ENCODE assay signal across 11 cellular contexts in genomic region chr1:2049225-2049516, GRCh38. TPM values are rescaled to one million over a fixed set of nuclear protein-coding genes. Genes with fewer than 3 reads are reported as not detected.
DNase-seq lines count a peak whose midpoint lies in the region; ATAC-seq and TF ChIP-seq lines count a peak whose summit lies in the region.
"Had no signal": no experiment of that assay in that cellular context is flagged by ENCODE, and none has a peak within 500 bp of the region (broad histone marks: within the 10 kb centered on the region; RNA-seq: fewer than 3 reads in every experiment).

No MANE protein-coding gene starts in this region.

- H3K14ac ChIP-seq in neuronal stem cell (ENCODE audit: low read length): peak overlapping the region; percentile 25

- H3K27me3 Mint-ChIP-seq in Calu3 (ENCODE audit: unreplicated experiment): peaks cover 15% of the 10 kb centered on the region

- H2BK120ac ChIP-seq in neuronal stem cell (ENCODE audit: low read depth, low read length): no peak overlapping the region

- no peak overlapping the region for H4K8ac ChIP-seq in neuronal stem cell (ENCODE audit: low read depth, low read length)

- H3K9me2 ChIP-seq in PC-3 (replicated peaks; ENCODE audit: low read length): no peaks in the 10 kb centered on the region

- H2BK5ac ChIP-seq in neuronal stem cell (ENCODE audit: low read length): no peak overlapping the region

- intact Hi-C loops in Calu3 (cut with micrococcal nuclease; ENCODE audit: unreplicated experiment): loop anchor here (5.0 kb wide), 1 partner anchor 87 kb away; no protein-coding TSS in a partner anchor
- intact Hi-C loops in PC-3 (cut with micrococcal nuclease): no loop called here

- H3K4me1 Mint-ChIP-seq in Calu3 (ENCODE audit: low read depth, unreplicated experiment): peaks cover 17% of the 10 kb centered on the region

- no peaks in the 10 kb centered on the region for H3K9me3 Mint-ChIP-seq in Calu3 (ENCODE audit: low read depth, unreplicated experiment)

- no peak for ATAC-seq in PC-3

- DNase-seq in Calu3: no peak
- DNase-seq in PC-3: no peak
- no peak for DNase-seq in neuronal stem cell (ENCODE audit: low spot score)
- DNase-seq in DMS53 (lab: John Stamatoyannopoulos, UW): no peak
- DNase-seq in SKM-1 treated with dmso at 0.1 percent for 144 hours (lab: John Stamatoyannopoulos, UW; ENCODE audit: unreplicated experiment): no peak
- no peak for DNase-seq in DMS114 treated with DMSO at 0.1 percent for 48 hours (lab: John Stamatoyannopoulos, UW; ENCODE audit: unreplicated experiment)
- no peak for DNase-seq in NCI-H226
- DNase-seq: activated gamma-delta T cell, left ventricle myocardium superior had no signal

- peaks cover 34% of the 10 kb centered on the region for H3K36me3 Mint-ChIP-seq in Calu3 (ENCODE audit: insufficient read depth, unreplicated experiment)

- peak overlapping the region; percentile 75 for H2BK12ac ChIP-seq in neuronal stem cell (ENCODE audit: low read length)

- H3K36me3 ChIP-seq in PC-3 (ENCODE audit: low read depth, low read length) (no peaks in the 10 kb centered on the region), duodenal mucosa (ENCODE audit: control insufficient read depth in 1 of 2, insufficient read depth in 2 of 2, low read length in 2 of 2) (no peaks in the 10 kb centered on the region), neuronal stem cell (replicated peaks in 1 of 2; ENCODE audit: control insufficient read depth in 2 of 2, insufficient read depth in 2 of 2, low read length in 2 of 2) (no peaks in the 10 kb centered on the region)

- peaks cover 36% of the 10 kb centered on the region for H3K79me2 ChIP-seq in PC-3 (ENCODE audit: low read length)

- peak overlapping the region; percentile 93 for H3K27ac Mint-ChIP-seq in Calu3 (ENCODE audit: unreplicated experiment)

- peak overlapping the region; percentile 99 for H2AK5ac ChIP-seq in neuronal stem cell (ENCODE audit: low read depth, low read length)

- H3K4me3 ChIP-seq in PC-3 (ENCODE audit: low read length) (peak overlapping the region; percentile 98), duodenal mucosa (ENCODE audit: low read depth in 1 of 2, low read length in 2 of 2) (peak overlapping the region; percentile 75 to 83), neuronal stem cell (ENCODE audit: low read length in 2 of 2) (peak overlapping the region in 1 of 2 donors; percentile 82)

- H3K27me3 ChIP-seq in PC-3 (ENCODE audit: low read length) (no peaks in the 10 kb centered on the region), duodenal mucosa (ENCODE audit: control insufficient read depth in 1 of 2, insufficient read depth in 2 of 2, low read length in 2 of 2) (no peaks in the 10 kb centered on the region), neuronal stem cell (ENCODE audit: control insufficient read depth in 3 of 3, insufficient read depth in 3 of 3, low read depth in 1 of 3, low read length in 3 of 3) (peaks cover 0 to 94% (median 44%) of the 10 kb centered on the region in 3 experiments)

- TF ChIP-seq CTCF in Calu3 (IDR thresholded peaks at IDR 0.05; ENCODE audit: unreplicated experiment) (no peak), PC-3 (conservative IDR thresholded peaks at IDR 0.05; ENCODE audit: low read depth, low read length) (no peak)

- H3K9me3 ChIP-seq in PC-3 (ENCODE audit: low read length): no peaks in the 10 kb centered on the region
- no peaks in the 10 kb centered on the region for H3K9me3 ChIP-seq in duodenal mucosa (ENCODE audit: control insufficient read depth in 1 of 2, low read length in 2 of 2)
- no peaks in the 10 kb centered on the region for H3K9me3 ChIP-seq in neuronal stem cell (replicated peaks in 1 of 2; ENCODE audit: control insufficient read depth in 2 of 2, insufficient read depth in 1 of 2, low read depth in 1 of 2, low read length in 2 of 2)

- peak overlapping the region; percentile 89 for H3K23ac ChIP-seq in neuronal stem cell (ENCODE audit: low read depth, low read length, poor library complexity)

- no TSS peak for BruUV-seq in Calu3 (replicated peaks; lab: Mats Ljungman, UMichigan)
- no TSS peak for BruUV-seq in PC-3 (replicated peaks; lab: Mats Ljungman, UMichigan)

- H3K27ac ChIP-seq in PC-3 (ENCODE audit: low read length) (no peak overlapping the region), duodenal mucosa (ENCODE audit: low read depth, low read length) (peak overlapping the region; percentile 87), neuronal stem cell (replicated peaks; ENCODE audit: low read length) (no peak overlapping the region)

- POLR2A ChIA-PET in PC-3 (lab: Charles Lee; ENCODE audit: unreplicated experiment): no interaction called here

- no peak overlapping the region for H3K4ac ChIP-seq in neuronal stem cell (ENCODE audit: low read length)

- peak overlapping the region; percentile 81 for H3K4me3 Mint-ChIP-seq in Calu3 (ENCODE audit: low read depth, unreplicated experiment)

- no peak overlapping the region for H2BK15ac ChIP-seq in neuronal stem cell (ENCODE audit: low read length)

- H3K4me1 ChIP-seq in PC-3 (ENCODE audit: insufficient read depth, low read length) (peaks cover 23% of the 10 kb centered on the region), duodenal mucosa (ENCODE audit: control insufficient read depth in 1 of 2, insufficient read depth in 2 of 2, low read length in 2 of 2) (peaks cover 48 to 64% of the 10 kb centered on the region in 2 donors), neuronal stem cell (ENCODE audit: control insufficient read depth in 2 of 2, insufficient read depth in 1 of 2, low read depth in 1 of 2, low read length in 2 of 2) (peaks cover 3 to 26% of the 10 kb centered on the region in 2 donors)

- H4K91ac ChIP-seq in neuronal stem cell (ENCODE audit: low read depth, low read length, poor library complexity): no peak overlapping the region

- peaks cover 13% of the 10 kb centered on the region for H3K79me1 ChIP-seq in neuronal stem cell (ENCODE audit: low read depth, low read length)

- no peaks in the 10 kb centered on the region for H3F3A ChIP-seq in PC-3 (ENCODE audit: low read length, unreplicated experiment)

- H2AFZ ChIP-seq in PC-3 (ENCODE audit: low read length) (peak overlapping the region; percentile 100), neuronal stem cell (ENCODE audit: low read length) (no peak overlapping the region)

- H3K9ac ChIP-seq in PC-3 (ENCODE audit: low read length) (no peak overlapping the region), duodenal mucosa (ENCODE audit: low read depth in 1 of 2, low read length in 2 of 2) (peak overlapping the region; percentile 74 to 76), neuronal stem cell (ENCODE audit: low read depth, low read length, poor library complexity) (no peak overlapping the region)

- no CpG with 5 or more reads among the region's 11 CpGs for WGBS in neuronal stem cell (ENCODE audit: extremely low coverage in 2 of 2, insufficient read length in 2 of 2, insufficient replicate concordance in 1 of 2), 2 donors

- peak overlapping the region; percentile 80 for H3K18ac ChIP-seq in neuronal stem cell (ENCODE audit: low read length)

- H3K4me2 ChIP-seq in PC-3 (ENCODE audit: low read length) (peak overlapping the region; percentile 100), neuronal stem cell (ENCODE audit: insufficient read depth, low read length, poor library complexity, severe bottlenecking) (no peak overlapping the region)

- H4K20me1 ChIP-seq in PC-3 (ENCODE audit: low read length): no peaks in the 10 kb centered on the region

- CTCF ChIA-PET in Calu3 (lab: Charles Lee) (no interaction called here), PC-3 (lab: Charles Lee) (interaction anchor here (1.0 kb wide), 1 partner anchor 84 kb away, joined by 5 read pairs; no protein-coding TSS in a partner anchor)

RNA-seq across cellular contexts. Expression of gene PRKCZ, which starts 1.0 kb away (rescaled TPM):
- total RNA-seq in Calu3 (2022) (26.0 and 27.4 TPM in 2 replicates), PC-3 (2014; rRNA removed) (56.8 and 70.8 TPM in 2 replicates)
- polyA plus RNA-seq in neuronal stem cell (2013, experiment 1 of 2): 29.7 TPM
- 28.1 TPM for polyA plus RNA-seq in neuronal stem cell (2013, experiment 2 of 2)
- total RNA-seq: HT1080 had no signal

RNA-seq across cellular contexts. Expression of gene GABRD, which starts 30.0 kb away (rescaled TPM):
- total RNA-seq in Calu3 (2022) (0.81 TPM in 1 of 2 replicates, not detected in the other), PC-3 (2014; rRNA removed) (not detected in 2 replicates)
- 0.08 TPM for polyA plus RNA-seq in neuronal stem cell (2013, experiment 1 of 2)
- polyA plus RNA-seq in neuronal stem cell (2013, experiment 2 of 2): 0.04 TPM
- total RNA-seq: HT1080 had no signal

RNA-seq across cellular contexts. Expression of gene CFAP74, which starts 45.6 kb away (rescaled TPM):
- total RNA-seq in Calu3 (2022): not detected in 2 replicates
- 0.23 TPM in 1 of 2 replicates, not detected in the other for total RNA-seq in PC-3 (2014; rRNA removed)
- 0.31 TPM for polyA plus RNA-seq in neuronal stem cell (2013, experiment 1 of 2)
- 0.22 TPM for polyA plus RNA-seq in neuronal stem cell (2013, experiment 2 of 2)
- total RNA-seq: HT1080, left ventricle myocardium superior had no signal

Comparison
In these comparisons a context has a peak if more than half of its experiments do, and no peak if none do; other contexts are left out.
1. H3K9ac ChIP-seq: peak in duodenal mucosa (2 of 2); none in PC-3 (single experiment) and neuronal stem cell (single experiment).